In the genomic region with DNA sequence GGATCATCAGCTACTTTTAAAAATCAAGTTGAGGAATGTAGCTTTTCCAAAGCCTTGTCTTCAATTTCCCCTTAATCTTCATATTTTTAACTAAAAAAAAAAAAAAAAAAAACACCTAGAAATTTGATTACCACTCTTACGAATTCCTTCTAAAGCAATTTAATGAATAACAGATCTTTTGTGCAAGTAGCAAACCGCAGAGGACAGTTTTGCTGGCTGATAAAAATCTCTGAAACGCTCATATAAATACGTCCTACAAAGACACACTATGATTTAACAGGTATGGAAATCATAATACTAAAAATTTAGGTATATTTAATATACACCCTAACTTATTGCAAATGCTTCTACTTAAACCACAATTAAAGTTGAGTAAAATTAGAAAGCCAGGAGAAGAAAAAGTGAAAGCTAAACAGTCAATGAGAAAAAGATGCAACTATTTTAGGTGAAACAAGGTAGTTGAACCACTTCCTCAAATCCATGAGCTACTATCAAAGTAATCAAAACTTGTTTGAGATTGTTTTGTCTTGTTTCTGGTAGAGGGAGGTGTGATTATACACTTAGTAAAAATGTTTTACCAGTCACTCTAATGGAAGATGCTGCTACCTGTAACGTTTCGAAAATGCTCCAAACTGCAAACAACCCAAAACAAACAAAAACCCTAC, we compare ENCODE assay signal across 8 cellular contexts. TPM values are rescaled to one million over a fixed set of nuclear protein-coding genes. Genes with fewer than 3 reads are reported as not detected.
A peak's percentile ranks its signal among the peaks of the same experiment; 100 is the strongest.
DNase-seq lines count a peak whose midpoint lies in the region; ATAC-seq and TF ChIP-seq lines count a peak whose summit lies in the region.

No MANE protein-coding gene starts in this region.

- peaks cover 51% of the 10 kb centered on the region for H3K27me3 Mint-ChIP-seq in activated naive CD4-positive, alpha-beta T cell treated with anti-CD3 and anti-CD28 coated beads, Interleukin-2, amount 50 U/mL, for 24 hours
- H3K27me3 Mint-ChIP-seq in stimulated activated naive B cell treated with anti-CD40 and anti-IgM and Interleukin-4, amounts not matched to agents 10 μg/mL and 1 μg/mL and 100 μg/mL, for 72 hours: no peaks in the 10 kb centered on the region

- TF ChIP-seq CTCF in foreskin keratinocyte (conservative IDR thresholded peaks at IDR 0.05): no peak

- no peak overlapping the region for H3K27ac Mint-ChIP-seq in activated naive CD4-positive, alpha-beta T cell treated with anti-CD3 and anti-CD28 coated beads, Interleukin-2, amount 50 U/mL, for 24 hours
- H3K27ac Mint-ChIP-seq in stimulated activated naive B cell treated with anti-CD40 and anti-IgM and Interleukin-4, amounts not matched to agents 10 μg/mL and 1 μg/mL and 100 μg/mL, for 72 hours: peak overlapping the region; percentile 92

- H3K27ac ChIP-seq in foreskin keratinocyte: peak overlapping the region; percentile 88

- no peaks in the 10 kb centered on the region for H3K9me3 Mint-ChIP-seq in activated naive CD4-positive, alpha-beta T cell treated with anti-CD3 and anti-CD28 coated beads, Interleukin-2, amount 50 U/mL, for 24 hours
- no peaks in the 10 kb centered on the region for H3K9me3 Mint-ChIP-seq in stimulated activated naive B cell treated with anti-CD40 and anti-IgM and Interleukin-4, amounts not matched to agents 10 μg/mL and 1 μg/mL and 100 μg/mL, for 72 hours

- no peaks in the 10 kb centered on the region for H3K27me3 ChIP-seq in foreskin keratinocyte

- ATAC-seq in foreskin keratinocyte: no peak
- ATAC-seq in stimulated activated naive B cell treated with anti-CD40 and anti-IgM and Interleukin-4, amounts not matched to agents 10 μg/mL and 1 μg/mL and 100 μg/mL, for 72 hours (replicated peaks): no peak
- ATAC-seq in HG03108 (IDR thresholded peaks at IDR 0.05; ENCODE audit: unreplicated experiment): no peak

- H3K36me3 Mint-ChIP-seq in activated naive CD4-positive, alpha-beta T cell treated with anti-CD3 and anti-CD28 coated beads, Interleukin-2, amount 50 U/mL, for 24 hours: no peaks in the 10 kb centered on the region
- H3K36me3 Mint-ChIP-seq in stimulated activated naive B cell treated with anti-CD40 and anti-IgM and Interleukin-4, amounts not matched to agents 10 μg/mL and 1 μg/mL and 100 μg/mL, for 72 hours: no peaks in the 10 kb centered on the region

- peaks cover 35% of the 10 kb centered on the region for H3K4me1 ChIP-seq in foreskin keratinocyte

- no peak for DNase-seq in activated naive CD4-positive, alpha-beta T cell treated with anti-CD3 and anti-CD28 coated beads, Interleukin-2, amount 50 U/mL, for 16 hours
- DNase-seq in RPMI8226 (peak; percentile 25), foreskin keratinocyte (no peak), glomerular visceral epithelial cell (ENCODE audit: extremely low spot score) (no peak), head of caudate nucleus (no peak)
- no peak for DNase-seq in stimulated activated naive B cell treated with anti-CD40 and anti-IgM and Interleukin-4, amounts not matched to agents 10 μg/mL and 1 μg/mL and 100 μg/mL, for 72 hours

- intact Hi-C loops in head of caudate nucleus (cut with DNase I): no loop called here

- peaks cover 19% of the 10 kb centered on the region for H3K4me1 Mint-ChIP-seq in activated naive CD4-positive, alpha-beta T cell treated with anti-CD3 and anti-CD28 coated beads, Interleukin-2, amount 50 U/mL, for 24 hours
- H3K4me1 Mint-ChIP-seq in stimulated activated naive B cell treated with anti-CD40 and anti-IgM and Interleukin-4, amounts not matched to agents 10 μg/mL and 1 μg/mL and 100 μg/mL, for 72 hours: peaks cover 11 to 32% of the 10 kb centered on the region in 2 donors

- H3K4me3 Mint-ChIP-seq in activated naive CD4-positive, alpha-beta T cell treated with anti-CD3 and anti-CD28 coated beads, Interleukin-2, amount 50 U/mL, for 24 hours: peak overlapping the region; percentile 76
- H3K4me3 Mint-ChIP-seq in stimulated activated naive B cell treated with anti-CD40 and anti-IgM and Interleukin-4, amounts not matched to agents 10 μg/mL and 1 μg/mL and 100 μg/mL, for 72 hours: peak overlapping the region; percentile 84 to 92

RNA-seq across cellular contexts. Expression of a gene that starts 2.3 kb away (rescaled TPM):
- total RNA-seq in foreskin keratinocyte: 51.6 and 51.9 TPM in 2 replicates
- 24.9 and 28.6 TPM in 2 replicates for polyA plus RNA-seq in foreskin keratinocyte
